27 cellular contexts compared by ENCODE assay signal in the genomic region with DNA sequence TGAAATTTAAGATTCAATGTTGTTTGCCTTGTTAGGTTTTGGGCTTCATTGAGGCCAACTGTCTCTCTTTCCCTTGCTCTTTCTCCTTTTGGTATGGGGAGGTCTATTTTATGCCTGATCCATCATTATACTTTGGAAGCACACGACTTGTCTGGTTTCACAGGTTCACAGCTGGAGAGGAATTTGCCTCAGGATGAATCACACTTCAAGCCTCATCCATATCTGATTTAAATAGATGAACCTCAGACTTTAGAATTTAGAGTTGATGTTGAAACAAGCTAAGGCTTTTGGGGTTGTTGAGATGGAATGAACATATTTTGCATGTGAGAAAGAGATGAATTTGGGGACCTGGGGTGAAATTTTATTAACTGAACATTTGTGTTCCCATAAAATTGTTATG.
A peak's percentile ranks its signal among the peaks of the same experiment; 100 is the strongest.
DNase-seq lines count a peak whose midpoint lies in the region; ATAC-seq, FAIRE-seq and TF ChIP-seq lines count a peak whose summit lies in the region.
"Had no signal": no experiment of that assay in that cellular context is flagged by ENCODE, and none has a peak within 500 bp of the region (broad histone marks: within the 10 kb centered on the region; RNA-seq: fewer than 3 reads in every experiment).

No MANE protein-coding gene starts in this region.

- H3K4me1 ChIP-seq in A549, result peaks cover 3% of the 10 kb centered on the region; the same call in 1 of the 3 replicates
- H3K4me1 ChIP-seq: BLaER1 treated with 17β-estradiol and CSF1 and Interleukin-3, amounts not matched to agents 10 nM and 100 nM; SJCRH30; upper lobe of left lung had no signal

- 0 out of 6 replicates have a peak overlapping the region, but pooled peaks of 1 of the 2 experiments have one; percentile 1 for H3K27ac ChIP-seq in A549
- H3K27ac ChIP-seq: BLaER1 treated with 17β-estradiol and CSF1 and Interleukin-3, amounts not matched to agents 10 nM and 100 nM; HL-60; SJCRH30; upper lobe of left lung had no signal

- H3K4me2 ChIP-seq in A549, result no peak overlapping the region
- H3K4me2 ChIP-seq: BLaER1 treated with 17β-estradiol and CSF1 and Interleukin-3, amounts not matched to agents 10 nM and 100 nM; smooth muscle cell had no signal

- no peak for TF ChIP-seq POLR2A in A549 (IDR thresholded peaks at IDR 0.05; ENCODE audit: low read length)

- no peak overlapping the region for H3K4me3 ChIP-seq in A549
- H3K4me3 ChIP-seq in kidney epithelial cell (ENCODE audit: low read depth, low read length), result no peak overlapping the region
- H3K4me3 ChIP-seq: BLaER1 treated with 17β-estradiol and CSF1 and Interleukin-3, amounts not matched to agents 10 nM and 100 nM; SJCRH30; smooth muscle cell; upper lobe of left lung had no signal

- no peak for ATAC-seq in A549
- ATAC-seq in HG02763 (IDR thresholded peaks at IDR 0.05; ENCODE audit: unreplicated experiment), result no peak
- no peak for ATAC-seq in GM18502 (IDR thresholded peaks at IDR 0.05; ENCODE audit: poor library complexity, unreplicated experiment)
- ATAC-seq: activated naive CD8-positive, alpha-beta T cell treated with anti-CD3 and anti-CD28 coated beads, Interleukin-2, amount 50 U/mL, for 24 hours; left colon; T-cell had no signal

- no peaks in the 10 kb centered on the region for H3K36me3 ChIP-seq in kidney epithelial cell (ENCODE audit: control insufficient read depth, insufficient read depth, low read length)
- H3K36me3 ChIP-seq: BLaER1 treated with 17β-estradiol and CSF1 and Interleukin-3, amounts not matched to agents 10 nM and 100 nM; SJCRH30; upper lobe of left lung had no signal

- DNase-seq in A549 (ENCODE audit: low read depth in 1 of 2, low spot score in 1 of 2) (no peak), HS-5 (ENCODE audit: low read depth) (peak; percentile 45), astrocyte of the hippocampus (ENCODE audit: low read depth, low spot score) (peak; percentile 50), kidney epithelial cell (ENCODE audit: low read depth) (peak; percentile 14), NCI-H446 treated with DMSO at 0.1 percent for 48 hours (lab: John Stamatoyannopoulos, UW) (no peak), GM20000 (ENCODE audit: low spot score) (no peak)
- DNase-seq: activated gamma-delta T cell treated with Interleukin-2 at 50 U/mL for 16 hours; activated naive CD8-positive, alpha-beta T cell treated with anti-CD3 and anti-CD28 coated beads, Interleukin-2, amount 50 U/mL, for 24 hours; activated T-cell treated with anti-CD3 and anti-CD28 coated beads, Interleukin-2, amount 50 U/mL, for 24 hours; caudate nucleus; COR-L47; left colon; mesenchymal stem cell; naive B cell; NCI-H1105 treated with DMSO at 0.1 percent for 48 hours; NCI-H2029 treated with DMSO at 0.1 percent for 48 hours; retina; SJCRH30; stimulated activated CD4-positive, alpha-beta T cell treated with anti-CD3 and anti-CD28 coated beads, Interleukin-2, amount 100 ng/mL, for 24 hours; T-cell; upper lobe of left lung had no signal

- FAIRE-seq in A549 (lab: Jason Lieb, UNC), result no peak
- FAIRE-seq: GM12891 had no signal

- CTCF ChIA-PET in A549 (lab: Yijun Ruan, JAX), result interaction anchor here (0.6 to 1.8 kb wide), 2 partner anchors 85 to 149 kb away, joined by 3 to 9 read pairs; no protein-coding TSS in a partner anchor

- H3K9me3 ChIP-seq in A549, result no peaks in the 10 kb centered on the region
- H3K9me3 ChIP-seq: BLaER1 treated with 17β-estradiol and CSF1 and Interleukin-3, amounts not matched to agents 10 nM and 100 nM; upper lobe of left lung had no signal

- 45% methylated on average over 1 of the region's 1 CpG for WGBS in A549 (ENCODE audit: missing lambda C conversion rate)

- TF ChIP-seq RAD21 in A549 (conservative IDR thresholded peaks at IDR 0.05 in 1 of 2, IDR thresholded peaks at IDR 0.05 in 1 of 2), result no peak

- no peaks in the 10 kb centered on the region for H3K27me3 ChIP-seq in kidney epithelial cell (ENCODE audit: control insufficient read depth, insufficient read depth, low read length)
- H3K27me3 ChIP-seq: BLaER1 treated with 17β-estradiol and CSF1 and Interleukin-3, amounts not matched to agents 10 nM and 100 nM; SJCRH30; upper lobe of left lung had no signal

- POLR2A ChIA-PET in A549 (lab: Yijun Ruan, JAX), result no interaction called here

- no peak for TF ChIP-seq CTCF in A549 (IDR thresholded peaks at IDR 0.05)
- TF ChIP-seq CTCF in kidney epithelial cell (IDR thresholded peaks at IDR 0.05; ENCODE audit: insufficient read depth, low read length, poor library complexity, severe bottlenecking), result no peak
- TF ChIP-seq CTCF in GM20000 (IDR thresholded peaks at IDR 0.05; ENCODE audit: extremely low read depth, missing control alignments), result no peak

- no peak for TF ChIP-seq EP300 in A549 (IDR thresholded peaks at IDR 0.05)

TF ChIP-seq in A549, 52 proteins besides CTCF, POLR2A, EP300 and RAD21:
- TF ChIP-seq FOSL2 (IDR thresholded peaks at IDR 0.05), result no peak
- 0 out of 2 replicates have a peak, but pooled peaks have one; percentile 16 for TF ChIP-seq FOSL2 (CRISPR knock-in tag; IDR thresholded peaks at IDR 0.05)
- no peak for TF ChIP-seq ZSCAN20 (CRISPR knock-in tag; IDR thresholded peaks at IDR 0.05)

Comparison
In these comparisons a context has a peak if more than half of its experiments do, and no peak if none do; other contexts are left out.
1. DNase-seq: peak in HS-5 (single experiment), astrocyte of the hippocampus (single experiment) and kidney epithelial cell (single experiment); none in A549 (0 of 2), NCI-H446 treated with DMSO at 0.1 percent for 48 hours (single experiment) and GM20000 (single experiment).